24 cellular contexts compared by ENCODE assay signal in the genomic region with DNA sequence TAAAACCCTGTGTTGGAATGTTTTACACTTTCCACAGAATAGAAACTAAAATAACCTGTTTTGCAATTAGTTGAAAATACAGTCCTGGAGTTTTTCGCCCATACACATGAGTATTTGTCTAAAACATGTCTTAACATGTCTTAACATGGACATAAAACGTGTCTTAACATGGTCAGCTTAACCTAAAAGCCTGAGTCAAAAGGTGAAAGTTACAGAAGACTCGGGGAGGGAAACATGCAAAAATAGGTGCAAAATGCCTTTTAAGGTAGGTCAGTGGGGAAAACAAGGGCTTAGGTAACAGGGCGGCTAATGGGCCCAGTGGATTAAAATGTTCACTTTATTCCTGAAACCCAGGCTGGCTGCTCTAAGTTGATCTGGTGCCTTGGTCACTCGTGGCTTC. TPM values are rescaled to one million over a fixed set of nuclear protein-coding genes. Genes with fewer than 3 reads are reported as not detected.
DNase-seq lines count a peak whose midpoint lies in the region; ATAC-seq, FAIRE-seq and TF ChIP-seq lines count a peak whose summit lies in the region.
"Had no signal": no experiment of that assay in that cellular context is flagged by ENCODE, and none has a peak within 500 bp of the region (broad histone marks: within the 10 kb centered on the region; RNA-seq: fewer than 3 reads in every experiment).

No MANE protein-coding gene starts in this region.

- intact Hi-C loops in MCF 10A (cut with micrococcal nuclease): no loop called here
- intact Hi-C loops in breast epithelium (cut with DNase I; ENCODE audit: low total_unique reads): no loop called here
- intact Hi-C loops in CD4-positive, alpha-beta memory T cell (cut with micrococcal nuclease): no loop called here

- DNase-seq in MCF 10A (ENCODE audit: unreplicated experiment) (peak; percentile 61), breast epithelium (ENCODE audit: low spot score in 2 of 2) (no peak), WERI-Rb-1 (no peak), foreskin keratinocyte (peak; percentile 63 to 80), frontal cortex (ENCODE audit: low spot score in 2 of 2) (no peak)
- no peak for DNase-seq in stimulated activated CD4-positive, alpha-beta T cell treated with anti-CD3 and anti-CD28 coated beads, Interleukin-2, amount 100 ng/mL, for 48 hours
- DNase-seq in CD4-positive, alpha-beta memory T cell: no peak
- DNase-seq: ACHN; activated CD4-positive, alpha-beta T cell treated with anti-CD3 and anti-CD28 coated beads, Interleukin-2, amount 10 ng/mL, durations not matched to agents 24 days and 14 days; left ventricle myocardium inferior; naive B cell; NCI-H2171 treated with DMSO at 0.1 percent for 48 hours; NCI-H510A treated with DMSO at 0.1 percent for 48 hours; retina; small intestine; stomach; T-helper 17 cell; thyroid gland had no signal

- FAIRE-seq in frontal cortex (lab: Jason Lieb, UNC): no peak
- FAIRE-seq: endometrium had no signal

- H3K27ac ChIP-seq in breast epithelium (no peak overlapping the region), WERI-Rb-1 (peak overlapping the region; percentile 22), foreskin keratinocyte (no peak overlapping the region)
- no peak overlapping the region for H3K27ac ChIP-seq in CD4-positive, alpha-beta memory T cell (ENCODE audit: low read depth, low read length)
- H3K27ac ChIP-seq: left ventricle myocardium inferior, stomach, thyroid gland had no signal

- no peak for TF ChIP-seq POLR2A in breast epithelium (IDR thresholded peaks at IDR 0.05)

- TF ChIP-seq CTCF in MCF 10A (IDR thresholded peaks at IDR 0.05; ENCODE audit: unreplicated experiment): no peak
- TF ChIP-seq CTCF in breast epithelium (IDR thresholded peaks at IDR 0.05): no peak
- TF ChIP-seq CTCF in WERI-Rb-1 (IDR thresholded peaks at IDR 0.05; ENCODE audit: low read depth, low read length): no peak
- no peak for TF ChIP-seq CTCF in foreskin keratinocyte (conservative IDR thresholded peaks at IDR 0.05)

- POLR2A ChIA-PET in MCF 10A (lab: Yijun Ruan, JAX): interaction anchor here (0.7 to 7.1 kb wide), 3 partner anchors 10 to 58 kb away, joined by 3 to 85 read pairs (median 4); a partner anchor contains a TSS
- POLR2A ChIA-PET in CD4-positive, alpha-beta memory T cell (lab: Charles Lee; ENCODE audit: partially characterized antibody): interaction anchor here (1.2 kb wide), 1 partner anchor 79 kb away, joined by 3 read pairs; no protein-coding TSS in a partner anchor

- H3K36me3 ChIP-seq in breast epithelium: no peaks in the 10 kb centered on the region
- no peaks in the 10 kb centered on the region for H3K36me3 ChIP-seq in WERI-Rb-1
- no peaks in the 10 kb centered on the region for H3K36me3 ChIP-seq in CD4-positive, alpha-beta memory T cell (ENCODE audit: insufficient read depth, low read length)
- H3K36me3 ChIP-seq: left ventricle myocardium inferior, stomach, thyroid gland had no signal

- H3K36me3 Mint-ChIP-seq in MCF 10A (ENCODE audit: insufficient read depth, unreplicated experiment): no peaks in the 10 kb centered on the region
- H3K36me3 Mint-ChIP-seq in CD4-positive, alpha-beta memory T cell: peaks cover 6 to 19% of the 10 kb centered on the region in 2 donors
- H3K36me3 Mint-ChIP-seq: naive B cell had no signal

- no peaks in the 10 kb centered on the region for H3K4me1 ChIP-seq in breast epithelium
- H3K4me1 ChIP-seq in foreskin keratinocyte: peaks cover 3% of the 10 kb centered on the region
- peaks cover 2% of the 10 kb centered on the region for H3K4me1 ChIP-seq in CD4-positive, alpha-beta memory T cell (ENCODE audit: insufficient read depth, low read length)
- H3K4me1 ChIP-seq: thyroid gland had no signal

- ATAC-seq in foreskin keratinocyte (no peak), GM19395 (IDR thresholded peaks at IDR 0.05; ENCODE audit: unreplicated experiment) (no peak)
- ATAC-seq: SK-N-SH treated with all-trans-retinoic acid at 6 μM for 48 hours, T-helper 17 cell had no signal

- H3K9me3 ChIP-seq in breast epithelium: no peaks in the 10 kb centered on the region
- no peaks in the 10 kb centered on the region for H3K9me3 ChIP-seq in WERI-Rb-1 (ENCODE audit: severe bottlenecking)
- no peaks in the 10 kb centered on the region for H3K9me3 ChIP-seq in CD4-positive, alpha-beta memory T cell (ENCODE audit: control insufficient read depth in 1 of 2, low read length in 2 of 2)
- H3K9me3 ChIP-seq: left ventricle myocardium inferior, stomach, thyroid gland had no signal

- BruUV-seq in MCF 10A (replicated peaks; lab: Mats Ljungman, UMichigan): no TSS peak

- H3K4me3 ChIP-seq in breast epithelium: no peak overlapping the region
- H3K4me3 ChIP-seq in WERI-Rb-1 (ENCODE audit: low read depth, low read length): no peak overlapping the region
- H3K4me3 ChIP-seq in CD4-positive, alpha-beta memory T cell (ENCODE audit: low read length in 2 of 2): no peak overlapping the region
- H3K4me3 ChIP-seq: left ventricle myocardium inferior, stomach, thyroid gland had no signal

- H3K9me3 Mint-ChIP-seq in MCF 10A (ENCODE audit: unreplicated experiment): no peaks in the 10 kb centered on the region
- H3K9me3 Mint-ChIP-seq in CD4-positive, alpha-beta memory T cell: peaks cover 0 to 4% (median 0%) of the 10 kb centered on the region in 8 donors
- H3K9me3 Mint-ChIP-seq: activated CD4-positive, alpha-beta T cell treated with anti-CD3 and anti-CD28 coated beads, Interleukin-2, amount 10 ng/mL, durations not matched to agents 24 days and 14 days; activated T-helper 1 cell treated with anti-CD3 and anti-CD28 coated beads, Interleukin-12 subunit alpha, Interleukin-12 subunit beta, Interleukin-2, Interleukin-4 antibody, amounts not matched to agents 30 ng/mL and 10 ng/mL and 1 ng/mL, durations not matched to agents 14 hours and 24 hours and 36 hours; central memory CD8-positive, alpha-beta T cell; dendritic cell treated with granulocyte-macrophage colony-stimulating factor and Interleukin-4, amounts not matched to agents 40 ng/mL and 50 ng/mL, for 4 days had no signal

- H3K27ac Mint-ChIP-seq in MCF 10A (ENCODE audit: low read depth, unreplicated experiment): peak overlapping the region; percentile 88
- H3K27ac Mint-ChIP-seq in CD4-positive, alpha-beta memory T cell: no peak overlapping the region
- H3K27ac Mint-ChIP-seq: activated CD4-positive, alpha-beta T cell treated with anti-CD3 and anti-CD28 coated beads, Interleukin-2, amount 10 ng/mL, durations not matched to agents 24 days and 14 days; activated T-helper 1 cell treated with anti-CD3 and anti-CD28 coated beads, Interleukin-12 subunit alpha, Interleukin-12 subunit beta, Interleukin-2, Interleukin-4 antibody, amounts not matched to agents 30 ng/mL and 10 ng/mL and 1 ng/mL, durations not matched to agents 14 hours and 24 hours and 36 hours; dendritic cell treated with granulocyte-macrophage colony-stimulating factor and Interleukin-4, amounts not matched to agents 40 ng/mL and 50 ng/mL, for 4 days; naive B cell; T-helper 17 cell had no signal

- CTCF ChIA-PET in MCF 10A (lab: Yijun Ruan, JAX): no interaction called here
- CTCF ChIA-PET in CD4-positive, alpha-beta memory T cell (lab: Charles Lee; ENCODE audit: partially characterized antibody): interaction anchor here (0.7 kb wide), 1 partner anchor 58 kb away, joined by 3 read pairs; no protein-coding TSS in a partner anchor

- no peaks in the 10 kb centered on the region for H3K27me3 Mint-ChIP-seq in MCF 10A (ENCODE audit: insufficient read depth, unreplicated experiment)
- H3K27me3 Mint-ChIP-seq in CD4-positive, alpha-beta memory T cell: no peaks in the 10 kb centered on the region
- H3K27me3 Mint-ChIP-seq: central memory CD8-positive, alpha-beta T cell had no signal

- H3K4me3 Mint-ChIP-seq in MCF 10A (ENCODE audit: unreplicated experiment): peak overlapping the region; percentile 39
- H3K4me3 Mint-ChIP-seq in CD4-positive, alpha-beta memory T cell: no peak overlapping the region
- H3K4me3 Mint-ChIP-seq: activated CD4-positive, alpha-beta T cell treated with anti-CD3 and anti-CD28 coated beads, Interleukin-2, amount 10 ng/mL, durations not matched to agents 24 days and 14 days; activated T-helper 1 cell treated with anti-CD3 and anti-CD28 coated beads, Interleukin-12 subunit alpha, Interleukin-12 subunit beta, Interleukin-2, Interleukin-4 antibody, amounts not matched to agents 30 ng/mL and 10 ng/mL and 1 ng/mL, durations not matched to agents 14 hours and 24 hours and 36 hours; central memory CD8-positive, alpha-beta T cell; dendritic cell treated with granulocyte-macrophage colony-stimulating factor and Interleukin-4, amounts not matched to agents 40 ng/mL and 50 ng/mL, for 4 days; naive B cell; T-helper 17 cell had no signal

- peaks cover 16% of the 10 kb centered on the region for H3K4me1 Mint-ChIP-seq in MCF 10A (ENCODE audit: insufficient read depth, unreplicated experiment)
- peaks cover 18 to 22% (median 21%) of the 10 kb centered on the region in 4 donors for H3K4me1 Mint-ChIP-seq in CD4-positive, alpha-beta memory T cell

- H3K27me3 ChIP-seq in breast epithelium (peaks cover 0 to 5% of the 10 kb centered on the region in 2 donors), WERI-Rb-1 (ENCODE audit: insufficient read depth, low read depth, severe bottlenecking) (no peaks in the 10 kb centered on the region), foreskin keratinocyte (peaks cover 7% of the 10 kb centered on the region)
- H3K27me3 ChIP-seq in CD4-positive, alpha-beta memory T cell (ENCODE audit: insufficient read depth, low read length): no peaks in the 10 kb centered on the region
- H3K27me3 ChIP-seq: thyroid gland had no signal

RNA-seq across cellular contexts. Expression of a gene that starts 56.1 kb away (rescaled TPM):
- total RNA-seq in MCF 10A (2022) (26.1 and 28.5 TPM in 2 replicates), breast epithelium (100 to 1,000 TPM; 118 to 146 (median 123) TPM), foreskin keratinocyte (35.2 and 36.6 TPM in 2 replicates), frontal cortex (88.5 TPM)
- polyA plus RNA-seq in foreskin keratinocyte: 9.4 and 10.6 TPM in 2 replicates
- 100 to 1,000 TPM; 359 to 364 TPM for total RNA-seq in CD4-positive, alpha-beta memory T cell
- polyA plus RNA-seq in CD4-positive, alpha-beta memory T cell: 100 to 1,000 TPM; 254 to 306 TPM

Comparison
In these comparisons a context has a peak if more than half of its experiments do, and no peak if none do; other contexts are left out.
1. DNase-seq: peak in MCF 10A (single experiment) and foreskin keratinocyte (2 of 2); none in breast epithelium (0 of 2), WERI-Rb-1 (single experiment), stimulated activated CD4-positive, alpha-beta T cell treated with anti-CD3 and anti-CD28 coated beads, Interleukin-2, amount 100 ng/mL, for 48 hours (0 of 2), frontal cortex (0 of 2) and CD4-positive, alpha-beta memory T cell (0 of 5).